ENCODE assay signal across 1 cellular context in genomic region chr21:15061284-15061683, GRCh38.
TF ChIP-seq lines count a peak whose summit lies in the region.

No MANE protein-coding gene starts in this region.

TF ChIP-seq in WTC11, 78 proteins besides CTCF, POLR2A, EP300 and RAD21 (continued from another document):
- no peak for TF ChIP-seq ZNF532 (CRISPR knock-in tag; IDR thresholded peaks at IDR 0.05; ENCODE audit: borderline replicate concordance)
- TF ChIP-seq JAZF1 (CRISPR knock-in tag; IDR thresholded peaks at IDR 0.05), result no peak
- TF ChIP-seq ZNF425 (CRISPR knock-in tag; conservative IDR thresholded peaks at IDR 0.05), result no peak
